In genomic region chr1:110787328-110788071, GRCh38 we compare ENCODE assay signal across 1 cellular context.
TF ChIP-seq lines count a peak whose summit lies in the region.

No MANE protein-coding gene starts in this region.

TF ChIP-seq in SK-N-SH treated with all-trans-retinoic acid at 6 μM for 48 hours, 23 proteins besides CTCF, POLR2A, EP300 and RAD21 (continued from another document):
- TF ChIP-seq, protein P1, sequence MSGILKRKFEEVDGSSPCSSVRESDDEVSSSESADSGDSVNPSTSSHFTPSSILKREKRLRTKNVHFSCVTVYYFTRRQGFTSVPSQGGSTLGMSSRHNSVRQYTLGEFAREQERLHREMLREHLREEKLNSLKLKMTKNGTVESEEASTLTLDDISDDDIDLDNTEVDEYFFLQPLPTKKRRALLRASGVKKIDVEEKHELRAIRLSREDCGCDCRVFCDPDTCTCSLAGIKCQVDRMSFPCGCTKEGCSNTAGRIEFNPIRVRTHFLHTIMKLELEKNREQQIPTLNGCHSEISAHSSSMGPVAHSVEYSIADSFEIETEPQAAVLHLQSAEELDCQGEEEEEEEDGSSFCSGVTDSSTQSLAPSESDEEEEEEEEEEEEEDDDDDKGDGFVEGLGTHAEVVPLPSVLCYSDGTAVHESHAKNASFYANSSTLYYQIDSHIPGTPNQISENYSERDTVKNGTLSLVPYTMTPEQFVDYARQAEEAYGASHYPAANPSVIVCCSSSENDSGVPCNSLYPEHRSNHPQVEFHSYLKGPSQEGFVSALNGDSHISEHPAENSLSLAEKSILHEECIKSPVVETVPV (CRISPR knock-in tag; IDR thresholded peaks at IDR 0.05), result no peak
